Comparison of ENCODE assay signal across 1 cellular context in the genomic region with DNA sequence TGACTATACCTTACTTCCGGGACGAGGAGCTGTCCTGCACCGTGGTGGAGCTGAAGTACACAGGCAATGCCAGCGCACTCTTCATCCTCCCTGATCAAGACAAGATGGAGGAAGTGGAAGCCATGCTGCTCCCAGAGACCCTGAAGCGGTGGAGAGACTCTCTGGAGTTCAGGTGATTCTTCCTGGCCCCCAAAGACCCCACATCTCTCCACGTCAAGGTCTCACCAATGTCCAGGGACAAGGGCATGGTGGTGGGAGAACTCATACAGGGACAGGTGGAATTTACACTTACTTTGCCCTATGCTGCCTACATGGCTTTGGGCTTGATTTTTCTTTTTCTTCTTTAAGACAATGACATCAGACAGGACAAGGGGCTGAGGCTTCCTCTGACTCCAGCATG.
TF ChIP-seq lines count a peak whose summit lies in the region.

No MANE protein-coding gene starts in this region.

TF ChIP-seq in HepG2, 621 proteins besides CTCF, POLR2A, EP300 and RAD21:
- TF ChIP-seq POLR2G (IDR thresholded peaks at IDR 0.05; ENCODE audit: low read depth, low read length) (peak; percentile 66), NONO (IDR thresholded peaks at IDR 0.05) (no peak), NONO (CRISPR knock-in tag; conservative IDR thresholded peaks at IDR 0.05) (no peak), RBM22 (optimal IDR thresholded peaks at IDR 0.05; ENCODE audit: low read length) (peak; percentile 67), SSRP1 (CRISPR knock-in tag; IDR thresholded peaks at IDR 0.05) (peak; percentile 98), AFF4 (CRISPR knock-in tag; IDR thresholded peaks at IDR 0.05) (0 out of 2 replicates have a peak, but pooled peaks have one; percentile 38)
TF ChIP-seq in HepG2: peak in this region for 4.
